22 cellular contexts compared by ENCODE assay signal in genomic region chr2:100302585-100302892, GRCh38. TPM values are rescaled to one million over a fixed set of nuclear protein-coding genes. Genes with fewer than 3 reads are reported as not detected.
DNase-seq lines count a peak whose midpoint lies in the region; ATAC-seq and TF ChIP-seq lines count a peak whose summit lies in the region.
"Had no signal": no experiment of that assay in that cellular context is flagged by ENCODE, and none has a peak within 500 bp of the region (broad histone marks: within the 10 kb centered on the region; RNA-seq: fewer than 3 reads in every experiment).

No MANE protein-coding gene starts in this region.

- TF ChIP-seq CTCF in LNCaP clone FGC (IDR thresholded peaks at IDR 0.05; ENCODE audit: control insufficient read depth, extremely low read depth, insufficient read depth): no peak
- TF ChIP-seq CTCF in VCaP (conservative IDR thresholded peaks at IDR 0.05): no peak
- no peak for TF ChIP-seq CTCF in liver (IDR thresholded peaks at IDR 0.05; ENCODE audit: low read depth, low read length, missing input control)
- TF ChIP-seq CTCF in vagina (IDR thresholded peaks at IDR 0.05): no peak

- H3K36me3 ChIP-seq in liver (ENCODE audit: control insufficient read depth in 4 of 4, insufficient read depth in 3 of 4, low read depth in 1 of 4, low read length in 3 of 4): no peaks in the 10 kb centered on the region
- H3K36me3 ChIP-seq in vagina: peaks cover 0 to 10% of the 10 kb centered on the region in 2 donors
- H3K36me3 ChIP-seq: BLaER1, MG63 had no signal

- no peak for TF ChIP-seq POLR2A in vagina (IDR thresholded peaks at IDR 0.05)

- intact Hi-C loops in vagina (cut with DNase I): no loop called here

- H3K27me3 ChIP-seq in liver (ENCODE audit: control insufficient read depth in 4 of 4, insufficient read depth in 4 of 4, low read length in 3 of 4) (no peaks in the 10 kb centered on the region), vagina (no peaks in the 10 kb centered on the region)
- H3K27me3 ChIP-seq: BLaER1, MG63 had no signal

- no peak for TF ChIP-seq RAD21 in liver (IDR thresholded peaks at IDR 0.05)

- H3K9me3 ChIP-seq in liver (ENCODE audit: control insufficient read depth in 4 of 4, low read length in 3 of 4): no peaks in the 10 kb centered on the region
- H3K9me3 ChIP-seq in vagina: no peaks in the 10 kb centered on the region

- 37% methylated on average over 3 of the region's 3 CpGs for WGBS in liver

- no peak overlapping the region for H3K9ac ChIP-seq in liver (ENCODE audit: low read depth in 1 of 2, low read length in 2 of 2)
- H3K9ac ChIP-seq: BLaER1 had no signal

- H3K4me1 ChIP-seq in liver (ENCODE audit: control insufficient read depth in 4 of 4, insufficient read depth in 4 of 4, low read length in 3 of 4) (peaks cover 0 to 20% (median 10%) of the 10 kb centered on the region in 4 donors), vagina (no peaks in the 10 kb centered on the region)
- H3K4me1 ChIP-seq: BLaER1 had no signal

- peak; percentile 37 for DNase-seq in NCI-H2029 (lab: John Stamatoyannopoulos, UW)
- no peak for DNase-seq in NCI-H2029 treated with DMSO at 0.1 percent for 48 hours (lab: John Stamatoyannopoulos, UW)
- DNase-seq in LNCaP clone FGC (ENCODE audit: low read depth): peak; percentile 48
- no peak for DNase-seq in vagina (ENCODE audit: extremely low spot score in 2 of 2)
- DNase-seq: CD4-positive, CD25-positive, alpha-beta regulatory T cell; DND-41; KBM-7; MG63; NCI-H1105 treated with DMSO at 0.1 percent for 48 hours; NCI-H187; NCI-H2227 treated with DMSO at 0.1 percent for 48 hours; NCI-H82; SHP77; T-cell had no signal

- H3K4me3 ChIP-seq in LNCaP clone FGC (ENCODE audit: low read depth, low read length) (peak overlapping the region; percentile 13; the same call in 1 of the 2 replicates), liver (ENCODE audit: low read depth in 1 of 3, low read length in 3 of 3) (no peak overlapping the region), vagina (no peak overlapping the region)
- H3K4me3 ChIP-seq: BLaER1, MG63 had no signal

- no peak for ATAC-seq in GM19023 (IDR thresholded peaks at IDR 0.05; ENCODE audit: unreplicated experiment)
- ATAC-seq: Panc1, T-cell had no signal

- peak overlapping the region; percentile 66 for H3K27ac ChIP-seq in VCaP
- H3K27ac ChIP-seq in liver (ENCODE audit: low read depth in 1 of 2, low read length in 2 of 2): peak overlapping the region in 1 of 2 donors; percentile 71
- H3K27ac ChIP-seq in vagina: no peak overlapping the region
- H3K27ac ChIP-seq: BLaER1, RWPE1 had no signal

TF ChIP-seq in liver, 16 proteins besides CTCF, POLR2A, EP300 and RAD21:
- TF ChIP-seq FOXA2 (IDR thresholded peaks at IDR 0.05) (peak; percentile 90), HNF4A (conservative IDR thresholded peaks at IDR 0.05) (no peak), FOXA1 (IDR thresholded peaks at IDR 0.05) (peak; percentile 50), RXRA (IDR thresholded peaks at IDR 0.05) (peak; percentile 6 to 24)
TF ChIP-seq in liver: peak in this region for 3.

RNA-seq across cellular contexts. Expression of gene LONRF2, which starts 19.8 kb away (rescaled TPM):
- 1 to 10 TPM in 1 of 2 donors, under 1 TPM in 1; 0.23 to 3.7 TPM for total RNA-seq in liver
- under 1 TPM; 0.06 to 0.24 TPM for polyA plus RNA-seq in liver
- total RNA-seq in vagina: 9.6 TPM
- total RNA-seq: LHCN-M2, OCI-LY7 had no signal
- polyA plus RNA-seq: CD4-positive, CD25-positive, alpha-beta regulatory T cell had no signal

Comparison
In these comparisons a context has a peak if more than half of its experiments do, and no peak if none do; other contexts are left out.
1. DNase-seq: peak in NCI-H2029 (single experiment) and LNCaP clone FGC (single experiment); none in NCI-H2029 treated with DMSO at 0.1 percent for 48 hours (single experiment) and vagina (0 of 2).